In the genomic region with DNA sequence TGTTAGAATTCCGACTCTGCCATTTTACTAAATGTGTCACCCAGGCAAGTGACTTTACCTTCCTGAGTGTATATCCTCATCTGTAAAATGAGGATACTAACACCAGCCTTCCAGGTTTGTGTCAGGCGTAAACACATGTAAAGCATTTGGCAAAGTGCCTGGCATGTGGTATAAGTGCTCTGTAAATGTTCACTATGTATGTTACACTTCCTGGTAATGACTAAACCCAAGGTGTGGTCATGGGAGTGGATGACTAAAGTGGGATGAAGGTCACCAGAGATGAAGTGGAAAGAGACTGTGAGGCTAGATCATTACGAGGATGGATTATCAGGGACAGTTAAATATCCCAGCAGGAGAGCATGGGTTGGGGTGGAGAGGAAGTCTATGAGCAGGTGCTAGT, we compare ENCODE assay signal across 10 cellular contexts. TPM values are rescaled to one million over a fixed set of nuclear protein-coding genes. Genes with fewer than 3 reads are reported as not detected.
DNase-seq lines count a peak whose midpoint lies in the region; ATAC-seq and TF ChIP-seq lines count a peak whose summit lies in the region.
"Had no signal": no experiment of that assay in that cellular context is flagged by ENCODE, and none has a peak within 500 bp of the region (broad histone marks: within the 10 kb centered on the region; RNA-seq: fewer than 3 reads in every experiment).

No MANE protein-coding gene starts in this region.

- DNase-seq in natural killer cell treated with Interleukin-12 subunit alpha and Interleukin-12 subunit beta and Interleukin-15 and Interleukin-18, amount 100 ng/mL, for 72 hours (ENCODE audit: low spot score) = no peak
- DNase-seq in natural killer cell (no peak), NCI-H774 (lab: John Stamatoyannopoulos, UW) (peak; percentile 62), ureter (ENCODE audit: low spot score) (peak; percentile 81), brain microvascular endothelial cell (no peak)
- no peak for DNase-seq in activated CD8-positive, alpha-beta memory T cell treated with anti-CD3 and anti-CD28 coated beads, Interleukin-2, amount 50 U/mL, for 4 hours

- TF ChIP-seq CTCF in natural killer cell (IDR thresholded peaks at IDR 0.05) (no peak), brain microvascular endothelial cell (IDR thresholded peaks at IDR 0.05; ENCODE audit: low read depth, low read length, missing control alignments) (no peak)

- H3K36me3 Mint-ChIP-seq in natural killer cell treated with Interleukin-12 subunit alpha and Interleukin-12 subunit beta and Interleukin-15 and Interleukin-18, amount 100 ng/mL, for 72 hours = peaks cover 9% of the 10 kb centered on the region
- no peaks in the 10 kb centered on the region for H3K36me3 Mint-ChIP-seq in natural killer cell

- peak overlapping the region; percentile 27 to 58 for H3K27ac Mint-ChIP-seq in natural killer cell treated with Interleukin-12 subunit alpha and Interleukin-12 subunit beta and Interleukin-15 and Interleukin-18, amount 100 ng/mL, for 72 hours
- peak overlapping the region in 1 of 2 donors; percentile 3 for H3K27ac Mint-ChIP-seq in natural killer cell

- intact Hi-C loops in natural killer cell (cut with micrococcal nuclease) = no loop called here

- H3K27me3 ChIP-seq in brain microvascular endothelial cell (replicated peaks) = no peaks in the 10 kb centered on the region

- no peaks in the 10 kb centered on the region for H3K27me3 Mint-ChIP-seq in natural killer cell treated with Interleukin-12 subunit alpha and Interleukin-12 subunit beta and Interleukin-15 and Interleukin-18, amount 100 ng/mL, for 72 hours
- H3K27me3 Mint-ChIP-seq in natural killer cell (ENCODE audit: low read depth in 2 of 2) = no peaks in the 10 kb centered on the region

- H3K4me3 ChIP-seq in brain microvascular endothelial cell (ENCODE audit: low read depth, low read length) = no peak overlapping the region

- peak overlapping the region; percentile 21 for H3K4me3 Mint-ChIP-seq in natural killer cell treated with Interleukin-12 subunit alpha and Interleukin-12 subunit beta and Interleukin-15 and Interleukin-18, amount 100 ng/mL, for 72 hours
- H3K4me3 Mint-ChIP-seq in natural killer cell = no peak overlapping the region

- in situ Hi-C loops in brain microvascular endothelial cell (cut with HindIII; ENCODE audit: low pct_ligation_motif_present, low sequenced_read_pairs) = no loop called here

- H3K4me1 Mint-ChIP-seq in natural killer cell treated with Interleukin-12 subunit alpha and Interleukin-12 subunit beta and Interleukin-15 and Interleukin-18, amount 100 ng/mL, for 72 hours (ENCODE audit: low read depth in 2 of 2) = peaks cover 22 to 23% of the 10 kb centered on the region in 2 donors
- peaks cover 31 to 38% of the 10 kb centered on the region in 2 donors for H3K4me1 Mint-ChIP-seq in natural killer cell
- H3K4me1 Mint-ChIP-seq: brain had no signal

- H3K36me3 ChIP-seq in brain microvascular endothelial cell (replicated peaks) = peaks cover under 1% of the 10 kb centered on the region

- peak in 1 of 2 donors; percentile 76 for ATAC-seq in natural killer cell treated with Interleukin-12 subunit alpha and Interleukin-12 subunit beta and Interleukin-15 and Interleukin-18, amount 100 ng/mL, for 72 hours
- ATAC-seq in natural killer cell (no peak), esophagus mucosa (peak; percentile 94), GM21447 (IDR thresholded peaks at IDR 0.05; ENCODE audit: unreplicated experiment) (no peak)

- H3K27ac ChIP-seq in brain microvascular endothelial cell = no peak overlapping the region

- H3K9me3 Mint-ChIP-seq in natural killer cell treated with Interleukin-12 subunit alpha and Interleukin-12 subunit beta and Interleukin-15 and Interleukin-18, amount 100 ng/mL, for 72 hours = no peaks in the 10 kb centered on the region
- peaks cover 0 to 2% of the 10 kb centered on the region in 2 donors for H3K9me3 Mint-ChIP-seq in natural killer cell

RNA-seq across cellular contexts. Expression of a gene that starts 25.6 kb away (rescaled TPM):
- 10 to 100 TPM; 28.5 to 33.2 TPM for total RNA-seq in natural killer cell treated with Interleukin-12 subunit alpha and Interleukin-12 subunit beta and Interleukin-15 and Interleukin-18, amount 100 ng/mL, for 72 hours
- total RNA-seq in natural killer cell = 100 to 1,000 TPM in 1 of 3 donors, 10 to 100 TPM in 2; 83.2 to 110 (median 83.7) TPM
- 11.6 TPM for total RNA-seq in esophagus mucosa
- total RNA-seq in ureter = 24.7 TPM

RNA-seq across cellular contexts. Expression of a gene that starts 28.3 kb away (rescaled TPM):
- 10 to 100 TPM; 18.5 to 23.7 TPM for total RNA-seq in natural killer cell treated with Interleukin-12 subunit alpha and Interleukin-12 subunit beta and Interleukin-15 and Interleukin-18, amount 100 ng/mL, for 72 hours
- 10 to 100 TPM in 2 of 3 donors, 1 to 10 TPM in 1; 8.8 to 10.6 (median 10.2) TPM for total RNA-seq in natural killer cell
- 4.5 TPM for total RNA-seq in esophagus mucosa
- 13.2 TPM for total RNA-seq in ureter

RNA-seq across cellular contexts. Expression of a gene that starts 50.5 kb away (rescaled TPM):
- total RNA-seq in natural killer cell treated with Interleukin-12 subunit alpha and Interleukin-12 subunit beta and Interleukin-15 and Interleukin-18, amount 100 ng/mL, for 72 hours = 10 to 100 TPM; 51.1 to 52.8 TPM
- 10 to 100 TPM; 42.5 to 52.1 (median 44.1) TPM for total RNA-seq in natural killer cell
- 26.4 TPM for total RNA-seq in esophagus mucosa
- total RNA-seq in ureter = 36.4 TPM

RNA-seq across cellular contexts. Expression of a gene that starts 59.6 kb away (rescaled TPM):
- total RNA-seq in natural killer cell treated with Interleukin-12 subunit alpha and Interleukin-12 subunit beta and Interleukin-15 and Interleukin-18, amount 100 ng/mL, for 72 hours = 10 to 100 TPM; 21.6 to 30.5 TPM
- total RNA-seq in natural killer cell (10 to 100 TPM; 27.3 to 40.8 (median 29.3) TPM), esophagus mucosa (1.00 TPM), ureter (5.3 TPM)
- total RNA-seq: G401 had no signal

Comparison
In these comparisons a context has a peak if more than half of its experiments do, and no peak if none do; other contexts are left out.
1. DNase-seq: peak in NCI-H774 (single experiment) and ureter (single experiment); none in natural killer cell treated with Interleukin-12 subunit alpha and Interleukin-12 subunit beta and Interleukin-15 and Interleukin-18, amount 100 ng/mL, for 72 hours (single experiment), natural killer cell (single experiment), brain microvascular endothelial cell (single experiment) and activated CD8-positive, alpha-beta memory T cell treated with anti-CD3 and anti-CD28 coated beads, Interleukin-2, amount 50 U/mL, for 4 hours (single experiment).